ENCODE assay signal across 32 cellular contexts in the genomic region with DNA sequence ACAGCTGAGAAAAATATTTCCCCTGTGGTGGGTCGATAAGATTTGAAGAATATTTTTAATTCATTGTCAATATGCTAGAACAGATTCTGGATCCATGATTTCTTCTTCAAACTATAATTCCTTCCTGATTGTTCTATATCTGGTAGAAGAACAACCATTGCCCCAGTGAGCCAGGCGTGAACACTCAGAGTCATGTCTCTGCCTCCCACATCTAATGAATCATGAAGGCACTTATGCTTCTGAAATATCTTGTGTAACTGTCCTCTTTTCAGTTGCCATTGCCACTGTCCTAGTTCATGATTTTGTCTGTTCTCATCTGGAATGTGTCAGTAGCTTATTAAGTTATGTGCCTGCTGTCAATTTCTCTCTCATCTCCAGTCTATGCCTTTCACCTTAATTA. TPM values are rescaled to one million over a fixed set of nuclear protein-coding genes. Genes with fewer than 3 reads are reported as not detected.
"Had no signal": no experiment of that assay in that cellular context is flagged by ENCODE, and none has a peak within 500 bp of the region (broad histone marks: within the 10 kb centered on the region; RNA-seq: fewer than 3 reads in every experiment).

No MANE protein-coding gene starts in this region.

- H3K36me3 ChIP-seq: brain microvascular endothelial cell, esophagus squamous epithelium, gastroesophageal sphincter had no signal

- H3K9me3 ChIP-seq: esophagus squamous epithelium, gastroesophageal sphincter had no signal

- H3K27ac ChIP-seq: brain microvascular endothelial cell, epithelial cell of prostate, esophagus squamous epithelium, gastroesophageal sphincter had no signal

- H3K4me3 ChIP-seq: esophagus squamous epithelium, gastroesophageal sphincter had no signal

- DNase-seq: activated CD4-positive, alpha-beta memory T cell treated with anti-CD3 and anti-CD28 coated beads, Interleukin-2, amount 10 ng/mL, durations not matched to agents 7 days and 5 days; activated CD4-positive, alpha-beta T cell treated with anti-CD3 and anti-CD28 coated beads for 36 hours; activated CD4-positive, alpha-beta T cell treated with anti-CD3 and anti-CD28 coated beads, Interleukin-2, amount 10 ng/mL, durations not matched to agents 24 days and 14 days; activated CD4-positive, CD25-positive, alpha-beta regulatory T cell; activated CD4-positive, CD25-positive, alpha-beta regulatory T cell treated with anti-CD3 and anti-CD28 coated beads, Interleukin-2, amount 50 U/mL, for 72 hours; activated CD8-positive, alpha-beta memory T cell treated with anti-CD3 and anti-CD28 coated beads, Interleukin-2, amount 50 U/mL, for 48 hours; activated gamma-delta T cell; activated naive CD4-positive, alpha-beta T cell; activated naive CD4-positive, alpha-beta T cell treated with anti-CD3 and anti-CD28 coated beads, Interleukin-2, amount 10 ng/mL, durations not matched to agents 7 days and 5 days; activated naive CD8-positive, alpha-beta T cell treated with anti-CD3 and anti-CD28 coated beads, Interleukin-2, amount 10 ng/mL, durations not matched to agents 7 days and 5 days; activated T-cell treated with anti-CD3 and anti-CD28 coated beads for 4 hours; activated T-cell treated with anti-CD3 and anti-CD28 coated beads, Interleukin-2, amount 50 U/mL, for 24 hours; activated T-cell treated with anti-CD3 and anti-CD28 coated beads, Interleukin-2, amount 50 U/mL, for 72 hours; brain microvascular endothelial cell; cortex of kidney; dermis blood vessel endothelial cell; effector CD8-positive, alpha-beta T cell; esophagus squamous epithelium; foreskin melanocyte; T-helper 1 cell; T-helper 17 cell; T1000 had no signal

- H3K4me1 ChIP-seq: esophagus squamous epithelium, gastroesophageal sphincter had no signal

- ATAC-seq: activated CD4-positive, alpha-beta T cell treated with anti-CD3 and anti-CD28 coated beads for 36 hours; activated naive CD4-positive, alpha-beta T cell treated with anti-CD3 and anti-CD28 coated beads, Interleukin-2, amount 50 U/mL, for 72 hours; activated T-cell treated with anti-CD3 and anti-CD28 coated beads, Interleukin-2, amount 50 U/mL, for 72 hours; gastroesophageal sphincter; T-helper 17 cell had no signal

- H3K27me3 ChIP-seq: brain microvascular endothelial cell, esophagus squamous epithelium, gastroesophageal sphincter had no signal

RNA-seq across cellular contexts. Expression of a gene that starts 40.0 kb away (rescaled TPM):
- total RNA-seq: activated CD4-positive, alpha-beta memory T cell treated with anti-CD3 and anti-CD28 coated beads, Interleukin-2, amount 10 ng/mL, durations not matched to agents 7 days and 5 days; activated CD4-positive, alpha-beta T cell treated with anti-CD3 and anti-CD28 coated beads for 36 hours; activated CD4-positive, alpha-beta T cell treated with anti-CD3 and anti-CD28 coated beads, Interleukin-2, amount 10 ng/mL, durations not matched to agents 24 days and 14 days; activated naive CD4-positive, alpha-beta T cell treated with anti-CD3 and anti-CD28 coated beads, Interleukin-2, amount 50 U/mL, for 72 hours; activated naive CD8-positive, alpha-beta T cell treated with anti-CD3 and anti-CD28 coated beads, Interleukin-2, amount 10 ng/mL, durations not matched to agents 7 days and 5 days; activated T-cell treated with anti-CD3 and anti-CD28 coated beads, Interleukin-2, amount 50 U/mL, for 72 hours; astrocyte; bronchial epithelial cell; cardiac septum; chondrocyte; dermis blood vessel endothelial cell; endothelial cell of umbilical vein; esophagus squamous epithelium; fibroblast of lung; glomerular endothelial cell; T-helper 17 cell had no signal
- polyA plus RNA-seq: endothelial cell of umbilical vein, fibroblast of lung had no signal
